25 cellular contexts compared by ENCODE assay signal in the genomic region with DNA sequence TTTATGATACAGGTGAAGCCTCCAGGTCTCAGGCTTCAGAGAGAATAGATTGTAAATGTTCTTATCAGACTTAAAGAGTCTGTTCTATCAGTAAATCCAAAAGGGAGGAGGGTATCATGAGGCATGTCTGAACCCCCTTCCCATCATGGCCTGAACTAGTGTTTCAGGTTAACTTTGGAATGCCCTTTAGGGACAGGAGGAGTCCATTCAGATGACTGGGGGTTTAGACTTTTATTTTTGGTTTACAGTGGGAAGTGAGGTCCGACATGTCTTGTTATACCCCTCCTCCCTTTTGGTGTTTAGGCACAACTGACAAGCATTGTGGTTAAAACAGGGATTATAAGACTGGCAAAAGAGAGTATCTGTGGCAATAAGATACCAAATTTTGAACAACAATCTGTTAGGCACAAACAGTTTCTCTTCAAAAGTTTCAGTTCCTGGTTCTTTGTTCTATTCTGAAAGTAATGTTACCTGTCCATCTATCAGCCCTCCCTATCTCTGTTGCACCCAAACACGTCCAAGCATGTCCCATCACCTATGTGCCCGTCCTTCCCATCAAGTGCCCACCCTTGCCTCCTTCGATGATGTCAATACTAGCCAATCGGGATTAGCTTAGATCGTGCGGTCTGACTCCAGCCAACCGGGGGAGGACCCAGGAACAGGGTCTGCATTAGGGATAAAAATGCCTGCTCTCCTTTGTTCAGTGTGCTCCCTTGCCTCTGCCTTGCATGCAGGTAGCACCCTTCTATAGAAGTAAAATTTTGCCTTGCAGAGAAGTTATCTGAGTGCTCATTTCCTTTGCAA. TPM values are rescaled to one million over a fixed set of nuclear protein-coding genes. Genes with fewer than 3 reads are reported as not detected.
DNase-seq lines count a peak whose midpoint lies in the region; ATAC-seq and TF ChIP-seq lines count a peak whose summit lies in the region.
"Had no signal": no experiment of that assay in that cellular context is flagged by ENCODE, and none has a peak within 500 bp of the region (broad histone marks: within the 10 kb centered on the region; RNA-seq: fewer than 3 reads in every experiment).

No MANE protein-coding gene starts in this region.

- TF ChIP-seq POLR2A in Peyer's patch (IDR thresholded peaks at IDR 0.05): no peak

- no peak overlapping the region for H3K4me3 Mint-ChIP-seq in stimulated activated memory B cell treated with anti-CD40 and anti-IgM and Interleukin-4, amounts not matched to agents 10 μg/mL and 1 μg/mL and 100 μg/mL, for 72 hours
- H3K4me3 Mint-ChIP-seq: activated naive CD8-positive, alpha-beta T cell treated with anti-CD3 and anti-CD28 coated beads, Interleukin-2, amount 10 ng/mL, durations not matched to agents 7 days and 5 days; brain; nephron had no signal

- H3K9me3 Mint-ChIP-seq in stimulated activated memory B cell treated with anti-CD40 and anti-IgM and Interleukin-4, amounts not matched to agents 10 μg/mL and 1 μg/mL and 100 μg/mL, for 72 hours: no peaks in the 10 kb centered on the region
- H3K9me3 Mint-ChIP-seq: activated naive CD8-positive, alpha-beta T cell treated with anti-CD3 and anti-CD28 coated beads, Interleukin-2, amount 10 ng/mL, durations not matched to agents 7 days and 5 days; nephron had no signal

- peaks cover 14% of the 10 kb centered on the region for H3K27me3 Mint-ChIP-seq in stimulated activated memory B cell treated with anti-CD40 and anti-IgM and Interleukin-4, amounts not matched to agents 10 μg/mL and 1 μg/mL and 100 μg/mL, for 72 hours

- H2AFZ ChIP-seq in OCI-LY7 (ENCODE audit: low read length): peak overlapping the region; percentile 87

- DNase-seq in OCI-LY7 (ENCODE audit: low spot score) (peak; percentile 64), pons (ENCODE audit: low spot score) (no peak), foreskin fibroblast (no peak), Peyer's patch (no peak)
- DNase-seq: activated CD4-positive, alpha-beta T cell treated with anti-CD3 and anti-CD28 coated beads for 1 hour; activated naive CD8-positive, alpha-beta T cell treated with anti-CD3 and anti-CD28 coated beads, Interleukin-2, amount 10 ng/mL, durations not matched to agents 7 days and 5 days; colonic mucosa; hippocampal formation; kidney; mesenchymal stem cell; NCI-H1092; NCI-H2081 treated with DMSO at 0.1 percent for 48 hours; NCI-H510A treated with DMSO at 0.1 percent for 48 hours; stimulated activated CD4-positive, alpha-beta T cell treated with anti-CD3 and anti-CD28 coated beads, Interleukin-4, amount 100 ng/mL, for 1 hour; T1000 had no signal

- H3K36me3 Mint-ChIP-seq in stimulated activated memory B cell treated with anti-CD40 and anti-IgM and Interleukin-4, amounts not matched to agents 10 μg/mL and 1 μg/mL and 100 μg/mL, for 72 hours: no peaks in the 10 kb centered on the region
- H3K36me3 Mint-ChIP-seq: activated naive CD8-positive, alpha-beta T cell treated with anti-CD3 and anti-CD28 coated beads, Interleukin-2, amount 10 ng/mL, durations not matched to agents 7 days and 5 days; brain had no signal

- intact Hi-C loops in OCI-LY7 (cut with micrococcal nuclease; ENCODE audit: unreplicated experiment): loop anchor here (2.0 kb wide), 1 partner anchor 30 kb away; the partner anchor contains the start of gene PREB

- no peaks in the 10 kb centered on the region for H3K79me2 ChIP-seq in OCI-LY7 (ENCODE audit: insufficient read depth, low read depth, low read length)

- H3K9me2 ChIP-seq in OCI-LY7 (ENCODE audit: insufficient read depth, low read length): no peaks in the 10 kb centered on the region

- H3K4me1 Mint-ChIP-seq in stimulated activated memory B cell treated with anti-CD40 and anti-IgM and Interleukin-4, amounts not matched to agents 10 μg/mL and 1 μg/mL and 100 μg/mL, for 72 hours: peaks cover 20% of the 10 kb centered on the region
- H3K4me1 Mint-ChIP-seq: brain, nephron had no signal

- ATAC-seq in GM18511 (IDR thresholded peaks at IDR 0.05; ENCODE audit: unreplicated experiment): peak; percentile 61
- ATAC-seq in HG02759 (IDR thresholded peaks at IDR 0.05; ENCODE audit: unreplicated experiment): peak; percentile 39
- ATAC-seq in stimulated activated memory B cell treated with anti-CD40 and anti-IgM and Interleukin-4, amounts not matched to agents 10 μg/mL and 1 μg/mL and 100 μg/mL, for 72 hours: no peak
- ATAC-seq: SK-N-SH treated with all-trans-retinoic acid at 6 μM for 48 hours had no signal

- H3K9me3 ChIP-seq in OCI-LY7 (ENCODE audit: low read length) (peaks cover 22% of the 10 kb centered on the region; the same call in 1 of the 2 replicates), Peyer's patch (no peaks in the 10 kb centered on the region)
- H3K9me3 ChIP-seq: colonic mucosa, prostate gland had no signal

- POLR2A ChIA-PET in OCI-LY7 (lab: Charles Lee): interaction anchor here (0.6 to 1.4 kb wide), 7 partner anchors 12 to 1752 kb away, joined by 3 to 15 read pairs (median 3); no protein-coding TSS in a partner anchor

- no peak for TF ChIP-seq CTCF in OCI-LY7 (conservative IDR thresholded peaks at IDR 0.05; ENCODE audit: low read length)
- TF ChIP-seq CTCF in foreskin fibroblast (IDR thresholded peaks at IDR 0.05; ENCODE audit: low read depth, low read length): no peak
- no peak for TF ChIP-seq CTCF in Peyer's patch (IDR thresholded peaks at IDR 0.05)

- BruUV-seq in OCI-LY7 (replicated peaks; lab: Mats Ljungman, UMichigan): no TSS peak

- H3K4me1 ChIP-seq in OCI-LY7 (ENCODE audit: insufficient read depth, low read length, poor library complexity, severe bottlenecking): peaks cover 71% of the 10 kb centered on the region
- peaks cover 0 to 9% (median 1%) of the 10 kb centered on the region in 4 donors for H3K4me1 ChIP-seq in Peyer's patch
- H3K4me1 ChIP-seq: colonic mucosa, prostate gland had no signal

- H4K20me1 ChIP-seq in OCI-LY7 (ENCODE audit: insufficient read depth, low read length): no peaks in the 10 kb centered on the region
- H4K20me1 ChIP-seq: BLaER1 treated with 17β-estradiol and CSF1 and Interleukin-3, amounts not matched to agents 10 nM and 100 nM had no signal

- peak overlapping the region; percentile 32 for H3K4me3 ChIP-seq in OCI-LY7 (ENCODE audit: low read depth, low read length, poor library complexity, severe bottlenecking)
- no peak overlapping the region for H3K4me3 ChIP-seq in foreskin fibroblast (ENCODE audit: low read depth in 1 of 2, low read length in 2 of 2)
- H3K4me3 ChIP-seq in Peyer's patch: no peak overlapping the region
- H3K4me3 ChIP-seq: BLaER1 treated with 17β-estradiol and CSF1 and Interleukin-3, amounts not matched to agents 10 nM and 100 nM; colonic mucosa; prostate gland had no signal

- CTCF ChIA-PET in OCI-LY7 (lab: Charles Lee; ENCODE audit: unreplicated experiment): interaction anchor here (1.1 kb wide), 1 partner anchor 12 kb away, joined by 3 read pairs; no protein-coding TSS in a partner anchor

- H3K27ac ChIP-seq in OCI-LY7 (ENCODE audit: low read depth, low read length, poor library complexity, severe bottlenecking) (peak overlapping the region; percentile 86), Peyer's patch (peak overlapping the region in 1 of 4 donors; percentile 11)
- H3K27ac ChIP-seq: BLaER1 treated with 17β-estradiol and CSF1 and Interleukin-3, amounts not matched to agents 10 nM and 100 nM; colonic mucosa; prostate gland had no signal

- peak overlapping the region; percentile 25 for H3K27ac Mint-ChIP-seq in stimulated activated memory B cell treated with anti-CD40 and anti-IgM and Interleukin-4, amounts not matched to agents 10 μg/mL and 1 μg/mL and 100 μg/mL, for 72 hours
- H3K27ac Mint-ChIP-seq: activated naive CD8-positive, alpha-beta T cell treated with anti-CD3 and anti-CD28 coated beads, Interleukin-2, amount 10 ng/mL, durations not matched to agents 7 days and 5 days; brain; nephron had no signal

- peak overlapping the region; percentile 59 for H3K4me2 ChIP-seq in OCI-LY7 (ENCODE audit: low read length)
- H3K4me2 ChIP-seq: BLaER1 treated with 17β-estradiol and CSF1 and Interleukin-3, amounts not matched to agents 10 nM and 100 nM had no signal

- peaks cover 9% of the 10 kb centered on the region; the same call in 1 of the 2 replicates for H3K36me3 ChIP-seq in OCI-LY7 (ENCODE audit: insufficient read depth, low read length)
- H3K36me3 ChIP-seq in Peyer's patch: no peaks in the 10 kb centered on the region
- H3K36me3 ChIP-seq: BLaER1 treated with 17β-estradiol and CSF1 and Interleukin-3, amounts not matched to agents 10 nM and 100 nM; colonic mucosa; prostate gland had no signal

- no peaks in the 10 kb centered on the region for H3K27me3 ChIP-seq in Peyer's patch
- H3K27me3 ChIP-seq: BLaER1 treated with 17β-estradiol and CSF1 and Interleukin-3, amounts not matched to agents 10 nM and 100 nM; colonic mucosa had no signal

RNA-seq across cellular contexts. Expression of gene TCF23, which starts 16.4 kb away (rescaled TPM):
- total RNA-seq in OCI-LY7 (2014; rRNA removed; shearing (Covaris generic)): not detected in 2 replicates
- total RNA-seq in OCI-LY7 (2022): 0.25 TPM in 1 of 2 replicates, not detected in the other
- total RNA-seq in Peyer's patch: not detected
- total RNA-seq: activated naive CD8-positive, alpha-beta T cell treated with anti-CD3 and anti-CD28 coated beads, Interleukin-2, amount 10 ng/mL, durations not matched to agents 7 days and 5 days; temporal lobe had no signal

RNA-seq across cellular contexts. Expression of gene PRR30, which starts 26.0 kb away (rescaled TPM):
- total RNA-seq in OCI-LY7 (2014; rRNA removed; shearing (Covaris generic)): not detected in 2 replicates
- total RNA-seq in OCI-LY7 (2022) (not detected in 2 replicates), Peyer's patch (not detected)
- total RNA-seq: activated naive CD8-positive, alpha-beta T cell treated with anti-CD3 and anti-CD28 coated beads, Interleukin-2, amount 10 ng/mL, durations not matched to agents 7 days and 5 days; colonic mucosa; kidney; skeletal muscle tissue; temporal lobe had no signal

RNA-seq across cellular contexts. Expression of gene PREB, which starts 30.7 kb away (rescaled TPM):
- 113 and 116 TPM in 2 replicates for total RNA-seq in OCI-LY7 (2014; rRNA removed; shearing (Covaris generic))
- 96.8 and 106 TPM in 2 replicates for total RNA-seq in OCI-LY7 (2022)
- total RNA-seq in Peyer's patch: 100 to 1,000 TPM in 1 of 4 donors, 10 to 100 TPM in 3; 66.5 to 106 (median 69.4) TPM

RNA-seq across cellular contexts. Expression of gene ABHD1, which starts 41.5 kb away (rescaled TPM):
- total RNA-seq in OCI-LY7 (2014; rRNA removed; shearing (Covaris generic)): not detected in 2 replicates
- not detected in 2 replicates for total RNA-seq in OCI-LY7 (2022)
- 1 to 10 TPM in 1 of 4 donors, not detected in 3; 2.8 TPM for total RNA-seq in Peyer's patch
- total RNA-seq: colonic mucosa, skeletal muscle tissue, temporal lobe had no signal

RNA-seq across cellular contexts. Expression of gene CGREF1, which starts 46.2 kb away (rescaled TPM):
- not detected in 2 replicates for total RNA-seq in OCI-LY7 (2014; rRNA removed; shearing (Covaris generic))
- total RNA-seq in OCI-LY7 (2022): not detected in 2 replicates
- 1 to 10 TPM in 2 of 4 donors, not detected in 2; 2.5 to 5.6 TPM for total RNA-seq in Peyer's patch
